8 cellular contexts compared by ENCODE assay signal in the genomic region with DNA sequence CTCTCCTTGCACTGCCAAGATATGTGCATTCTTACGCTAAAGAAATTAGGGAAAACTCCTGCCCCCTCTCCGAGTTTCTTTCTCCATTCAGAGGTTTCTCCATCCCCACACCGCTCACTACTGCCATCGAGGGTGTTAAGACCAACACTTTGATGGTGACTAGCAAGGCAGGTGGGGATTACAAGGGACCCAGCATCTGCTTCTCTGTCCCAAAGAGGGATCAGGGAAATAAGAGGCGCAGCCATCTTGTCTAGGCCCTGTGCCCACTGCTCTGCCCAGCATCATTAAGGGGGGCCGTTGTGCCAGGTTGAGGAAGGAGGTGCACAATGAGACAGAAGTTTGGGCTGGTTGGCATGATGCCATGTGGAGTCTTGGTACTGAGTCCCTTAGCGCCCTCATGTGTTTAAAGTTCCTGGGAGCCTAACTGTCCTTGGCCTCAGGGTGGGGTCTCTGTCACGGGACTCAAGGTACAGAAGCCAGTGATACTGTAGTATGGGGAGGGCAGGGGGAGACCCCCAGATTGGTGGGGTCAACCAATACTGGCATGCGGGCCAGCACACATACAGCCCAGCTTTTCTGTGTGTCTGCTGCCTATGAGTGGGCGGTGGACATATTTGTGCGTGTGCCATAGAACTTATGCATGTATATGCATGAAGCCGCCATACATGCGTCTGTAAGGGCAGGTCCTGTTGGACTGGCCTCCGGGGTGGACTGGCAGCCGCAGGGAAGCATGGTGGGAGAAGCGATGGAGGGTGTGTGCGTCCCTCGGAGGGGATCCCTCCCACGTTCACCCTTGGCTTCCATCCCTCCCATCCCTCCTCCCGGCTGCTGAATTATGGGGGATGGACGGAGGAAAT. TPM values are rescaled to one million over a fixed set of nuclear protein-coding genes. Genes with fewer than 3 reads are reported as not detected.
DNase-seq lines count a peak whose midpoint lies in the region; ATAC-seq and TF ChIP-seq lines count a peak whose summit lies in the region.

No MANE protein-coding gene starts in this region.

- H3K9ac ChIP-seq in MM.1S (ENCODE audit: low read length), result peak overlapping the region; percentile 54; the same call in 1 of the 2 replicates

- no peak for DNase-seq in AG09309 (ENCODE audit: low read depth)
- peak; percentile 26 for DNase-seq in GDM1 (lab: John Stamatoyannopoulos, UW)
- DNase-seq in MM.1S, result peak; percentile 68
- DNase-seq in activated T-cell treated with anti-CD3 and anti-CD28 coated beads, Interleukin-2, amount 50 U/mL, for 72 hours, result peak; percentile 51 to 63
- peak in 2 of 3 donors; percentile 53 to 74 for DNase-seq in right cardiac atrium
- DNase-seq in stimulated activated effector memory CD8-positive, alpha-beta T cell treated with anti-CD3 and anti-CD28 coated beads, Interleukin-12 subunit alpha, Interleukin-12 subunit beta, amount 100 ng/mL, for 72 hours (ENCODE audit: low spot score in 2 of 2), result peak in 1 of 2 donors; percentile 70
- no peak for DNase-seq in retina
- DNase-seq in hippocampal formation (lab: John Stamatoyannopoulos, UW), result no peak

- H3K4me1 ChIP-seq in MM.1S (ENCODE audit: low read length) (peaks cover 41% of the 10 kb centered on the region), right cardiac atrium (ENCODE audit: control insufficient read depth, insufficient read depth, low read length) (peaks cover 3% of the 10 kb centered on the region)

- H3K9me3 Mint-ChIP-seq in activated T-cell treated with anti-CD3 and anti-CD28 coated beads, Interleukin-2, amount 50 U/mL, for 72 hours, result no peaks in the 10 kb centered on the region
- H3K9me3 Mint-ChIP-seq in stimulated activated effector memory CD8-positive, alpha-beta T cell treated with anti-CD3 and anti-CD28 coated beads, Interleukin-12 subunit alpha, Interleukin-12 subunit beta, amount 100 ng/mL, for 72 hours, result no peaks in the 10 kb centered on the region

- peak overlapping the region; percentile 84 to 88 for H3K4me3 Mint-ChIP-seq in activated T-cell treated with anti-CD3 and anti-CD28 coated beads, Interleukin-2, amount 50 U/mL, for 72 hours
- H3K4me3 Mint-ChIP-seq in stimulated activated effector memory CD8-positive, alpha-beta T cell treated with anti-CD3 and anti-CD28 coated beads, Interleukin-12 subunit alpha, Interleukin-12 subunit beta, amount 100 ng/mL, for 72 hours, result peak overlapping the region; percentile 95

- H2AFZ ChIP-seq in MM.1S (ENCODE audit: low read length), result peak overlapping the region; percentile 88

- H4K20me1 ChIP-seq in MM.1S (ENCODE audit: insufficient read depth, low read length), result no peaks in the 10 kb centered on the region

- 28% methylated on average over 21 of the region's 21 CpGs for WGBS in right cardiac atrium

- no peaks in the 10 kb centered on the region for H3K36me3 ChIP-seq in MM.1S (replicated peaks; ENCODE audit: insufficient read depth, low read length)

- H3K4me1 Mint-ChIP-seq in activated T-cell treated with anti-CD3 and anti-CD28 coated beads, Interleukin-2, amount 50 U/mL, for 72 hours (ENCODE audit: low read depth), result peaks cover 46% of the 10 kb centered on the region
- peaks cover 59% of the 10 kb centered on the region for H3K4me1 Mint-ChIP-seq in stimulated activated effector memory CD8-positive, alpha-beta T cell treated with anti-CD3 and anti-CD28 coated beads, Interleukin-12 subunit alpha, Interleukin-12 subunit beta, amount 100 ng/mL, for 72 hours

- peaks cover 16% of the 10 kb centered on the region for H3F3A ChIP-seq in MM.1S (ENCODE audit: insufficient read depth, low read length)

- no peaks in the 10 kb centered on the region for H3K9me2 ChIP-seq in MM.1S (replicated peaks; ENCODE audit: insufficient read depth, low read length)

- H3K79me2 ChIP-seq in MM.1S (ENCODE audit: low read length), result no peaks in the 10 kb centered on the region

- H3K9me3 ChIP-seq in MM.1S (replicated peaks; ENCODE audit: insufficient read depth, low read length), result no peaks in the 10 kb centered on the region
- no peaks in the 10 kb centered on the region for H3K9me3 ChIP-seq in right cardiac atrium (ENCODE audit: control insufficient read depth, low read length)

- H3K27ac Mint-ChIP-seq in activated T-cell treated with anti-CD3 and anti-CD28 coated beads, Interleukin-2, amount 50 U/mL, for 72 hours, result no peak overlapping the region
- H3K27ac Mint-ChIP-seq in stimulated activated effector memory CD8-positive, alpha-beta T cell treated with anti-CD3 and anti-CD28 coated beads, Interleukin-12 subunit alpha, Interleukin-12 subunit beta, amount 100 ng/mL, for 72 hours, result peak overlapping the region; percentile 91

- H3K36me3 Mint-ChIP-seq in activated T-cell treated with anti-CD3 and anti-CD28 coated beads, Interleukin-2, amount 50 U/mL, for 72 hours (ENCODE audit: insufficient read depth in 2 of 2), result peaks cover 0 to 2% of the 10 kb centered on the region in 2 donors
- H3K36me3 Mint-ChIP-seq in stimulated activated effector memory CD8-positive, alpha-beta T cell treated with anti-CD3 and anti-CD28 coated beads, Interleukin-12 subunit alpha, Interleukin-12 subunit beta, amount 100 ng/mL, for 72 hours, result peaks cover 21% of the 10 kb centered on the region

- H3K27me3 ChIP-seq in MM.1S (replicated peaks; ENCODE audit: insufficient read depth, low read length) (peaks cover 49% of the 10 kb centered on the region), right cardiac atrium (ENCODE audit: control insufficient read depth, insufficient read depth) (no peaks in the 10 kb centered on the region)

- intact Hi-C loops in right cardiac atrium (cut with DNase I), result loop anchor here in 2 of 4 donors (2.0 to 5.0 kb wide), 2 partner anchors 17 to 37 kb away; no protein-coding TSS in a partner anchor

- peak overlapping the region; percentile 100 for H3K4me2 ChIP-seq in MM.1S (ENCODE audit: low read depth, low read length)

- ATAC-seq in activated T-cell treated with anti-CD3 and anti-CD28 coated beads, Interleukin-2, amount 50 U/mL, for 72 hours (replicated peaks in 1 of 2), result no peak
- ATAC-seq in right cardiac atrium, result peak in 1 of 2 donors; percentile 4
- no peak for ATAC-seq in stimulated activated effector memory CD8-positive, alpha-beta T cell treated with anti-CD3 and anti-CD28 coated beads, Interleukin-12 subunit alpha, Interleukin-12 subunit beta, amount 100 ng/mL, for 72 hours

- H3K27me3 Mint-ChIP-seq in activated T-cell treated with anti-CD3 and anti-CD28 coated beads, Interleukin-2, amount 50 U/mL, for 72 hours (ENCODE audit: low read depth), result peaks cover 42% of the 10 kb centered on the region

- TF ChIP-seq CTCF in AG09309 (IDR thresholded peaks at IDR 0.05; ENCODE audit: control insufficient read depth, insufficient read depth, low read depth, low read length, missing control alignments) (peak; percentile 33), MM.1S (IDR thresholded peaks at IDR 0.05; ENCODE audit: low read length) (peak; percentile 50)

- H3K4me3 ChIP-seq in AG09309 (ENCODE audit: control insufficient read depth, low read depth, low read length) (peak overlapping the region; percentile 90), MM.1S (ENCODE audit: low read length) (peak overlapping the region; percentile 84), right cardiac atrium (ENCODE audit: low read length) (peak overlapping the region; percentile 76)

- H3K27ac ChIP-seq in MM.1S (ENCODE audit: low read length) (no peak overlapping the region), right cardiac atrium (ENCODE audit: low read length) (no peak overlapping the region)

RNA-seq across cellular contexts. Expression of a gene that starts 5.5 kb away (rescaled TPM):
- total RNA-seq in activated T-cell treated with anti-CD3 and anti-CD28 coated beads, Interleukin-2, amount 50 U/mL, for 72 hours, result 1 to 10 TPM; 4.1 to 4.7 TPM
- total RNA-seq in right cardiac atrium, result 1 to 10 TPM in 3 of 4 donors, under 1 TPM in 1; 0.78 to 1.9 (median 1.2) TPM
- polyA plus RNA-seq in right cardiac atrium, result 1.1 TPM

RNA-seq across cellular contexts. Expression of a gene that starts 20.6 kb away (rescaled TPM):
- 1 to 10 TPM; 3.4 to 4.0 TPM for total RNA-seq in activated T-cell treated with anti-CD3 and anti-CD28 coated beads, Interleukin-2, amount 50 U/mL, for 72 hours
- 1 to 10 TPM; 3.3 to 4.2 (median 3.7) TPM for total RNA-seq in right cardiac atrium
- 3.0 TPM for polyA plus RNA-seq in right cardiac atrium

RNA-seq across cellular contexts. Expression of a gene that starts 33.0 kb away (rescaled TPM):
- 10 to 100 TPM; 40.8 to 42.1 TPM for total RNA-seq in activated T-cell treated with anti-CD3 and anti-CD28 coated beads, Interleukin-2, amount 50 U/mL, for 72 hours
- 100 to 1,000 TPM in 1 of 4 donors, 10 to 100 TPM in 3; 51.2 to 106 (median 63.6) TPM for total RNA-seq in right cardiac atrium
- 68.4 TPM for polyA plus RNA-seq in right cardiac atrium

RNA-seq across cellular contexts. Expression of a gene that starts 43.6 kb away (rescaled TPM):
- total RNA-seq in activated T-cell treated with anti-CD3 and anti-CD28 coated beads, Interleukin-2, amount 50 U/mL, for 72 hours, result 1 to 10 TPM in 1 of 2 donors, under 1 TPM in 1; 1.00 to 1.4 TPM
- 10 to 100 TPM; 25.4 to 41.4 (median 36.4) TPM for total RNA-seq in right cardiac atrium
- polyA plus RNA-seq in right cardiac atrium, result 28.8 TPM

RNA-seq across cellular contexts. Expression of a gene that starts 50.5 kb away (rescaled TPM):
- under 1 TPM in 1 of 2 donors, not detected in 1; 0.10 TPM for total RNA-seq in activated T-cell treated with anti-CD3 and anti-CD28 coated beads, Interleukin-2, amount 50 U/mL, for 72 hours
- not detected for total RNA-seq in right cardiac atrium
- not detected for polyA plus RNA-seq in right cardiac atrium

Comparison
In these comparisons a context has a peak if more than half of its experiments do, and no peak if none do; other contexts are left out.
1. DNase-seq: peak in GDM1 (single experiment), MM.1S (single experiment), activated T-cell treated with anti-CD3 and anti-CD28 coated beads, Interleukin-2, amount 50 U/mL, for 72 hours (2 of 2) and right cardiac atrium (2 of 3); none in AG09309 (single experiment), retina (single experiment) and hippocampal formation (0 of 2).
2. Peak in every context shown above with its lines, with median percentiles within 50 percentile points of each other: H3K4me3 ChIP-seq.